ENCODE assay signal across 16 cellular contexts in the genomic region with DNA sequence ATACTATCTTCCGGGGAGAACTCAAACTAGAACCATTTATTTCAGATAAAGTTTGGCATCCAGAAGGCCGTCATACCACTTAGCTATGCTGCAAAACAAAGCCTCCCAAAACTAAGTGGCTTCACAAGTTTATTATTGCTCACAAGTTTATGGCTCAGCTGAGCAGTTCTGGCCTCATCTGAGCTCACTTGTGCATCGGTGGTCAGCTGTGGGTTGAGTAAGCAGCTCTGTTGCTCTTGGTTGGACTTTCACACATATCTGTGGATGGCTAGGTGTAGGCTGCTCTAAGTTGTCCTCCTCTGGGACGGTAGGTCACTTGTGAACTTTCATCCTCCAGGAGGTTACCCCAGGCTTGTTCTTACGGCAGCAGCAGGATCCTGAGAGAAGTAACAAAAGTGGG.
DNase-seq lines count a peak whose midpoint lies in the region; ATAC-seq, FAIRE-seq and TF ChIP-seq lines count a peak whose summit lies in the region.
"Had no signal": no experiment of that assay in that cellular context is flagged by ENCODE, and none has a peak within 500 bp of the region (broad histone marks: within the 10 kb centered on the region; RNA-seq: fewer than 3 reads in every experiment).

No MANE protein-coding gene starts in this region.

- no peak for TF ChIP-seq POLR2A in IMR-90 (IDR thresholded peaks at IDR 0.05; ENCODE audit: low read depth, low read length)
- TF ChIP-seq POLR2A in GM12878 (IDR thresholded peaks at IDR 0.05; ENCODE audit: low read depth, low read length), result no peak

- SMC1A ChIA-PET in GM12878 (lab: Charles Lee; ENCODE audit: uncharacterized antibody, unreplicated experiment), result interaction anchor here (0.8 to 2.4 kb wide), 6 partner anchors 23 to 596 kb away, joined by 3 to 7 read pairs (median 3); no protein-coding TSS in a partner anchor

- H3K27ac ChIP-seq in IMR-90 (ENCODE audit: insufficient read depth, low read length) (peak overlapping the region; percentile 72), GM12878 (ENCODE audit: control insufficient read depth, insufficient read depth) (no peak overlapping the region), parathyroid adenoma (no peak overlapping the region)

- ATAC-seq in IMR-90 (ENCODE audit: low read depth) (peak; percentile 8; the same call in 1 of the 2 replicates), GM12878 (no peak), mucosa of descending colon (peak; percentile 19), GM18873 (IDR thresholded peaks at IDR 0.05; ENCODE audit: low FRiP score, unreplicated experiment) (no peak), GM18868 (IDR thresholded peaks at IDR 0.05; ENCODE audit: unreplicated experiment) (no peak)

- H3K36me3 ChIP-seq in IMR-90 (ENCODE audit: control insufficient read depth, insufficient read depth, low read length), result no peaks in the 10 kb centered on the region
- no peaks in the 10 kb centered on the region for H3K36me3 ChIP-seq in GM12878 (ENCODE audit: control insufficient read depth in 2 of 2, insufficient read depth in 2 of 2, low read length in 1 of 2)
- no peaks in the 10 kb centered on the region for H3K36me3 ChIP-seq in mucosa of descending colon (ENCODE audit: low read depth)
- H3K36me3 ChIP-seq in parathyroid adenoma (ENCODE audit: control insufficient read depth, insufficient read depth, low read length), result no peaks in the 10 kb centered on the region

- peak overlapping the region; percentile 91 for H3K18ac ChIP-seq in IMR-90 (ENCODE audit: low read depth, low read length)

- in situ Hi-C loops in IMR-90 (cut with MboI; ENCODE audit: low sequenced_read_pairs) (no loop called here), GM12878 (cut with MboI) (no loop called here)

- no peak overlapping the region for H2AK9ac ChIP-seq in IMR-90 (replicated peaks; ENCODE audit: low read depth, low read length, poor library complexity)

- H3K14ac ChIP-seq in IMR-90 (replicated peaks; ENCODE audit: low read depth, low read length), result peak overlapping the region; percentile 61

- intact Hi-C loops in IMR-90 (cut with micrococcal nuclease) (no loop called here), GM12878 (cut with micrococcal nuclease; ENCODE audit: unreplicated experiment) (no loop called here), mucosa of descending colon (cut with DNase I, micrococcal nuclease) (no loop called here)

- H4K8ac ChIP-seq in IMR-90 (ENCODE audit: low read depth in 2 of 2, low read length in 2 of 2), result peak overlapping the region; percentile 46 to 67; a peak in 3 of 4 replicates

- no peak for FAIRE-seq in GM12878 (lab: Jason Lieb, UNC)
- FAIRE-seq: GM19239 had no signal

- peak overlapping the region; percentile 36 for H3K23ac ChIP-seq in IMR-90 (ENCODE audit: low read depth, low read length)

- RAD21 ChIA-PET in GM12878 (lab: Charles Lee; ENCODE audit: unreplicated experiment), result interaction anchor here (1.0 kb wide), 2 partner anchors 47 to 601 kb away, joined by 3 read pairs; no protein-coding TSS in a partner anchor

- H2BK5ac ChIP-seq in IMR-90 (ENCODE audit: low read depth, low read length, poor library complexity, severe bottlenecking), result peak overlapping the region; percentile 40

- no peak for TF ChIP-seq EP300 in GM12878 (IDR thresholded peaks at IDR 0.05; ENCODE audit: borderline replicate concordance in 1 of 2, control insufficient read depth in 1 of 2, low read depth in 2 of 2, low read length in 2 of 2)

- H3K4me2 ChIP-seq in IMR-90 (ENCODE audit: low read depth, low read length), result no peak overlapping the region
- no peak overlapping the region for H3K4me2 ChIP-seq in GM12878 (ENCODE audit: control insufficient read depth, insufficient read depth)
- no peak overlapping the region for H3K4me2 ChIP-seq in parathyroid adenoma (ENCODE audit: low read length)

- no peaks in the 10 kb centered on the region for H3K9me3 ChIP-seq in IMR-90 (ENCODE audit: control insufficient read depth, insufficient read depth, low read length)
- H3K9me3 ChIP-seq in GM12878 (replicated peaks; ENCODE audit: control insufficient read depth, insufficient read depth, low read length), result no peaks in the 10 kb centered on the region; the same call in 2 of the 3 replicates
- no peaks in the 10 kb centered on the region for H3K9me3 ChIP-seq in mucosa of descending colon
- no peaks in the 10 kb centered on the region for H3K9me3 ChIP-seq in parathyroid adenoma (ENCODE audit: control insufficient read depth, low read length)
- H3K9me3 ChIP-seq: Caco-2 had no signal

- peak overlapping the region; percentile 52; the same call in 1 of the 2 replicates for H3K4ac ChIP-seq in IMR-90 (ENCODE audit: low read depth, low read length)

- H2AK5ac ChIP-seq in IMR-90 (ENCODE audit: low read depth, low read length), result peak overlapping the region; percentile 57

- TF ChIP-seq RAD21 in IMR-90 (IDR thresholded peaks at IDR 0.05; ENCODE audit: low read length) (no peak), GM12878 (IDR thresholded peaks at IDR 0.05; ENCODE audit: insufficient read depth, low read depth, low read length) (no peak)

- dilution Hi-C loops in IMR-90 (cut with HindIII; ENCODE audit: low sequenced_read_pairs, unreplicated experiment), result no loop called here

- no peaks in the 10 kb centered on the region for H3K79me1 ChIP-seq in IMR-90 (ENCODE audit: low read depth in 1 of 2, low read length in 2 of 2)

- CTCF ChIA-PET in IMR-90 (lab: Yijun Ruan, JAX) (interaction anchor here (0.6 kb wide), 1 partner anchor 31 kb away, joined by 4 read pairs; no protein-coding TSS in a partner anchor), GM12878 (lab: Yijun Ruan, JAX) (interaction anchor here (0.6 to 1.3 kb wide), 3 partner anchors 20 to 595 kb away, joined by 3 to 4 read pairs (median 3); no protein-coding TSS in a partner anchor)

- DNase-seq in IMR-90 (peak; percentile 59), GM12878 (ENCODE audit: low read depth, low spot score) (no peak), mucosa of descending colon (peak in 1 of 3 donors; percentile 10), NCI-H2196 treated with DMSO at 0.1 percent for 48 hours (lab: John Stamatoyannopoulos, UW; ENCODE audit: unreplicated experiment) (no peak)
- DNase-seq in activated CD4-positive, CD25-positive, alpha-beta regulatory T cell (lab: John Stamatoyannopoulos, UW), result no peak
- DNase-seq: Caco-2, DMS153, HFFc6, NCI-H1417, NCI-H187 treated with DMSO at 0.1 percent for 48 hours, NCI-H526 treated with DMSO at 0.1 percent for 48 hours, SHP77 treated with DMSO at 0.1 percent for 48 hours had no signal

- H2BK20ac ChIP-seq in IMR-90 (ENCODE audit: low read depth, low read length), result peak overlapping the region; percentile 64

- H4K5ac ChIP-seq in IMR-90 (ENCODE audit: low read depth, low read length), result peak overlapping the region; percentile 89

- H3K4me1 ChIP-seq in IMR-90 (ENCODE audit: control insufficient read depth, insufficient read depth, low read length) (peaks cover 30% of the 10 kb centered on the region), GM12878 (ENCODE audit: control insufficient read depth, insufficient read depth, low read length) (no peaks in the 10 kb centered on the region), mucosa of descending colon (ENCODE audit: low read depth) (peaks cover 5% of the 10 kb centered on the region), parathyroid adenoma (peaks cover 10% of the 10 kb centered on the region)

- H4K20me1 ChIP-seq in IMR-90 (ENCODE audit: insufficient read depth, low read length), result no peaks in the 10 kb centered on the region
- H4K20me1 ChIP-seq in GM12878 (ENCODE audit: control insufficient read depth, insufficient read depth), result no peaks in the 10 kb centered on the region

- POLR2A ChIA-PET in IMR-90 (lab: Charles Lee; ENCODE audit: unreplicated experiment) (no interaction called here), GM12878 (lab: Charles Lee) (no interaction called here)

- H3K79me2 ChIP-seq in GM12878 (ENCODE audit: control insufficient read depth, insufficient read depth, low read length) (no peaks in the 10 kb centered on the region), parathyroid adenoma (no peaks in the 10 kb centered on the region)

- H3K4me3 ChIP-seq in IMR-90 (ENCODE audit: insufficient read depth, low read depth, low read length), result no peak overlapping the region
- no peak overlapping the region for H3K4me3 ChIP-seq in GM12878
- H3K4me3 ChIP-seq in mucosa of descending colon, result no peak overlapping the region
- no peak overlapping the region for H3K4me3 ChIP-seq in parathyroid adenoma (ENCODE audit: low read depth, low read length)

- H3K9me1 ChIP-seq in IMR-90 (ENCODE audit: insufficient read depth, low read length), result peaks cover 9% of the 10 kb centered on the region; the same call in 1 of the 2 replicates

- H3K27me3 ChIP-seq in IMR-90 (ENCODE audit: control insufficient read depth, insufficient read depth, low read length) (no peaks in the 10 kb centered on the region), GM12878 (replicated peaks in 1 of 2; ENCODE audit: control insufficient read depth in 2 of 2, insufficient read depth in 2 of 2, low read length in 1 of 2) (no peaks in the 10 kb centered on the region), parathyroid adenoma (ENCODE audit: control insufficient read depth, insufficient read depth, low read length) (no peaks in the 10 kb centered on the region)

- WGBS in IMR-90 (ENCODE audit: extremely low coverage in 2 of 2, insufficient read length in 1 of 2), 2 experiments, result 80% methylated on average over 1 of the region's 5 CpGs; no CpG with 5 or more reads in 1 of the 2 experiments
- WGBS in GM12878 (ENCODE audit: insufficient coverage, insufficient replicate concordance, low lambda C conversion rate, missing lambda C conversion rate), result 77% methylated on average over 5 of the region's 5 CpGs

- H3K56ac ChIP-seq in IMR-90 (ENCODE audit: extremely low read depth, insufficient read depth, low read length), result no peak overlapping the region

- peak overlapping the region; percentile 47 for H2AFZ ChIP-seq in IMR-90 (replicated peaks; ENCODE audit: low read length, poor library complexity)
- H2AFZ ChIP-seq in GM12878 (ENCODE audit: control insufficient read depth, low read depth, low read length), result no peak overlapping the region
- peak overlapping the region; percentile 21 for H2AFZ ChIP-seq in parathyroid adenoma

- BruUV-seq in IMR-90 (replicated peaks; lab: Mats Ljungman, UMichigan), result no TSS peak
- BruUV-seq in GM12878 (replicated peaks; lab: Mats Ljungman, UMichigan), result no TSS peak

- no peak for TF ChIP-seq CTCF in IMR-90 (conservative IDR thresholded peaks at IDR 0.05; ENCODE audit: low read depth, low read length)
- no peak for TF ChIP-seq CTCF in GM12878 (IDR thresholded peaks at IDR 0.05 in 2 of 3, conservative IDR thresholded peaks at IDR 0.05 in 1 of 3; ENCODE audit: control insufficient read depth in 2 of 3, extremely low read depth in 1 of 3, insufficient read depth in 1 of 3, low read depth in 3 of 3, low read length in 3 of 3)
- TF ChIP-seq CTCF in mucosa of descending colon (IDR thresholded peaks at IDR 0.05), result no peak
- TF ChIP-seq CTCF in parathyroid adenoma (IDR thresholded peaks at IDR 0.05), result no peak

- H2BK120ac ChIP-seq in IMR-90 (ENCODE audit: low read depth, low read length), result peak overlapping the region; percentile 73

- H2BK15ac ChIP-seq in IMR-90 (ENCODE audit: low read depth, low read length), result peak overlapping the region; percentile 88

- no peak overlapping the region for H3K9ac ChIP-seq in IMR-90 (ENCODE audit: low read depth, low read length)
- H3K9ac ChIP-seq in GM12878 (ENCODE audit: control insufficient read depth, insufficient read depth, low read length), result no peak overlapping the region
- no peak overlapping the region for H3K9ac ChIP-seq in parathyroid adenoma

- peak overlapping the region; percentile 55; the same call in 1 of the 2 replicates for H4K91ac ChIP-seq in IMR-90 (ENCODE audit: insufficient read depth, low read depth, low read length)

Comparison
In these comparisons a context has a peak if more than half of its experiments do, and no peak if none do; other contexts are left out.
1. ATAC-seq: peak in IMR-90 (single experiment) and mucosa of descending colon (single experiment); none in GM12878 (single experiment), GM18873 (single experiment) and GM18868 (single experiment).